In the genomic region with DNA sequence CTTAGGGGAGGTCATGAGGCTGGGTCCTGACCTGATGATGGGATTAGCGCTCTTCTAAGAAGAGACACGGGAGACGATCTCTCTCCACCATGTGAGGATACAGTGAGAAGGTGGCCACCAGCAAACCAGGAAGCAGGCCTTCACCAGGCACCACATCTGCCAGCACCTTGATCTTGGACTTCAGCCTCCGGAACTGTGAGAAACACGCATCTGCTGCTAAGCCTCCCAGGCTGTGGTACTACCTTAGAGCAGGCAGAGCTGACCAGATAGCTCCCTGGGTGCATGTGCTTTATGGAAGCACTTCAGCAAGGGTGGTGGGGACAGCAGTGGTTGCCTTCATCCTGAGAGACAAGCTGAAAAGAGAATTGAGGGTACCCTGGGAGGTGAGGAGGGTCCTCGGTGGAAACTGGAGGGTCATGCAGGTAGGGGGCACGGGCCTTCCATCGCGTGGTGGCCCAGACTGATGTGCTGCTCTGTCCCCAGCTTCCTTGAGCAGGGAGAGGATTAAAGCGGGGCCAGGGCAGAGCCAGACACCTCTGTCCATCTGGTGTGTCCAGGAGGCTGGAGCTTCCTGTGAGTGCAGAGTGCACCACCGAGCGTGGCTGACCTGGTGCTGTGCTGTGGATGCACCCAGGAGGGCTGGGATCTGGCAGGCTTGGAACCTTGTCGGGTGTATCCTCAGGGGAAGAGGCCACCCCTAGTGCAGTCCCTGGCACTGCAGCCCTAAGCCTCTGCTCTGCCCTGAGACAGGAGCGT, we compare ENCODE assay signal across 22 cellular contexts. TPM values are rescaled to one million over a fixed set of nuclear protein-coding genes. Genes with fewer than 3 reads are reported as not detected.
A peak's percentile ranks its signal among the peaks of the same experiment; 100 is the strongest.
DNase-seq lines count a peak whose midpoint lies in the region; ATAC-seq and TF ChIP-seq lines count a peak whose summit lies in the region.
"Had no signal": no experiment of that assay in that cellular context is flagged by ENCODE, and none has a peak within 500 bp of the region (broad histone marks: within the 10 kb centered on the region; RNA-seq: fewer than 3 reads in every experiment).

No MANE protein-coding gene starts in this region.

- peak overlapping the region; percentile 3 for H4K8ac ChIP-seq in trophoblast cell (ENCODE audit: low read depth, low read length)

- no peaks in the 10 kb centered on the region for H3K9me3 Mint-ChIP-seq in activated B cell treated with CpG ODN at 0.5 μM for 24 hours
- H3K9me3 Mint-ChIP-seq: activated T-cell treated with anti-CD3 and anti-CD28 coated beads, Interleukin-2, amount 50 U/mL, for 4 hours; memory B cell; T-cell had no signal

- H3K4ac ChIP-seq in trophoblast cell (ENCODE audit: low read depth, low read length), result peak overlapping the region; percentile 87

- peak overlapping the region; percentile 79 for H3K18ac ChIP-seq in trophoblast cell (ENCODE audit: low read length)

- no peak overlapping the region for H3K23ac ChIP-seq in trophoblast cell (ENCODE audit: low read length)

- H3K27me3 Mint-ChIP-seq in activated B cell treated with CpG ODN at 0.5 μM for 24 hours, result peaks cover 4% of the 10 kb centered on the region
- H3K27me3 Mint-ChIP-seq: activated naive CD8-positive, alpha-beta T cell; CD4-positive, CD25-positive, alpha-beta regulatory T cell had no signal

- CTCF ChIA-PET in activated B cell treated with CpG ODN at 0.5 μM for 24 hours (lab: Charles Lee), result no interaction called here

- no peaks in the 10 kb centered on the region for H3K36me3 Mint-ChIP-seq in activated B cell treated with CpG ODN at 0.5 μM for 24 hours (ENCODE audit: low read depth)
- H3K36me3 Mint-ChIP-seq: activated naive CD8-positive, alpha-beta T cell; CD4-positive, CD25-positive, alpha-beta regulatory T cell; memory B cell; T-cell had no signal

- ATAC-seq in Right ventricle myocardium inferior (no peak), activated B cell treated with CpG ODN at 0.5 μM for 24 hours (ENCODE audit: low read depth) (no peak), left lobe of liver (no peak), HG02642 (IDR thresholded peaks at IDR 0.05; ENCODE audit: poor library complexity, unreplicated experiment) (no peak)
- ATAC-seq: activated CD8-positive, alpha-beta T cell treated with anti-CD3 and anti-CD28 coated beads, Interleukin-2, amount 10 ng/mL, durations not matched to agents 7 days and 5 days; activated T-cell treated with anti-CD3 and anti-CD28 coated beads, Interleukin-2, amount 50 U/mL, for 4 hours; T-cell had no signal

- peak overlapping the region; percentile 92 for H3K27ac ChIP-seq in cardiac muscle cell
- peak overlapping the region; percentile 82 for H3K27ac ChIP-seq in trophoblast cell (ENCODE audit: low read depth, low read length)
- H3K27ac ChIP-seq: neutrophil had no signal

- no peak overlapping the region for H3K4me2 ChIP-seq in trophoblast cell (ENCODE audit: low read length)

- no peaks in the 10 kb centered on the region for H3K4me1 Mint-ChIP-seq in activated B cell treated with CpG ODN at 0.5 μM for 24 hours
- H3K4me1 Mint-ChIP-seq: CD4-positive, CD25-positive, alpha-beta regulatory T cell; memory B cell; T-cell had no signal

- H3K14ac ChIP-seq in trophoblast cell (ENCODE audit: low read length), result peak overlapping the region; percentile 75

- peak overlapping the region; percentile 96 for H2BK120ac ChIP-seq in trophoblast cell (ENCODE audit: insufficient read depth, low read length, poor library complexity)

- POLR2A ChIA-PET in activated B cell treated with CpG ODN at 0.5 μM for 24 hours (lab: Charles Lee), result no interaction called here

- no peak overlapping the region for H3K27ac Mint-ChIP-seq in activated B cell treated with CpG ODN at 0.5 μM for 24 hours
- H3K27ac Mint-ChIP-seq: activated CD8-positive, alpha-beta T cell treated with anti-CD3 and anti-CD28 coated beads, Interleukin-2, amount 10 ng/mL, durations not matched to agents 7 days and 5 days; activated naive CD8-positive, alpha-beta T cell; CD4-positive, CD25-positive, alpha-beta regulatory T cell; memory B cell; T-cell had no signal

- H3K4me1 ChIP-seq in cardiac muscle cell (ENCODE audit: low read depth) (peaks cover 5% of the 10 kb centered on the region), trophoblast cell (ENCODE audit: control insufficient read depth in 1 of 2, insufficient read depth in 2 of 2, low read length in 2 of 2) (peaks cover 22 to 27% of the 10 kb centered on the region in 2 experiments)

- H2AK5ac ChIP-seq in trophoblast cell (ENCODE audit: low read length), result peak overlapping the region; percentile 9

- no peaks in the 10 kb centered on the region for H3K27me3 ChIP-seq in cardiac muscle cell
- no peaks in the 10 kb centered on the region for H3K27me3 ChIP-seq in trophoblast cell (ENCODE audit: insufficient read depth, low read length)
- H3K27me3 ChIP-seq: neutrophil, testis had no signal

- TF ChIP-seq CTCF in cardiac muscle cell (IDR thresholded peaks at IDR 0.05; ENCODE audit: low read depth, low read length) (no peak), activated B cell treated with CpG ODN at 0.5 μM for 24 hours (IDR thresholded peaks at IDR 0.05) (no peak)

- H2BK12ac ChIP-seq in trophoblast cell (ENCODE audit: low read length), result peak overlapping the region; percentile 86

- H3K9me3 ChIP-seq in cardiac muscle cell (ENCODE audit: low read depth) (no peaks in the 10 kb centered on the region), trophoblast cell (ENCODE audit: insufficient read depth, low read depth, low read length) (peaks cover 2% of the 10 kb centered on the region)
- H3K9me3 ChIP-seq: neutrophil, testis had no signal

- peaks cover 32% of the 10 kb centered on the region for H3K79me1 ChIP-seq in trophoblast cell (ENCODE audit: low read length)

- peak overlapping the region; percentile 42 for H2BK5ac ChIP-seq in trophoblast cell (ENCODE audit: low read depth, low read length, poor library complexity)

- peak overlapping the region; percentile 10 for H3K9ac ChIP-seq in trophoblast cell (ENCODE audit: low read length)

- H2AFZ ChIP-seq in trophoblast cell (ENCODE audit: insufficient read depth, low read length, poor library complexity), result peak overlapping the region; percentile 24

- no peak overlapping the region for H4K12ac ChIP-seq in trophoblast cell (ENCODE audit: low read depth, low read length)

- no peak overlapping the region for H3K4me3 Mint-ChIP-seq in activated B cell treated with CpG ODN at 0.5 μM for 24 hours
- H3K4me3 Mint-ChIP-seq: activated CD8-positive, alpha-beta T cell treated with anti-CD3 and anti-CD28 coated beads, Interleukin-2, amount 10 ng/mL, durations not matched to agents 7 days and 5 days; activated naive CD8-positive, alpha-beta T cell; activated T-cell treated with anti-CD3 and anti-CD28 coated beads, Interleukin-2, amount 50 U/mL, for 4 hours; CD4-positive, CD25-positive, alpha-beta regulatory T cell; memory B cell; T-cell had no signal

- intact Hi-C loops in Right ventricle myocardium inferior (cut with DNase I) (no loop called here), activated B cell treated with CpG ODN at 0.5 μM for 24 hours (cut with micrococcal nuclease) (no loop called here)

- H3K4me3 ChIP-seq in cardiac muscle cell, result no peak overlapping the region
- H3K4me3 ChIP-seq in trophoblast cell (ENCODE audit: low read depth, low read length), result no peak overlapping the region
- H3K4me3 ChIP-seq: testis had no signal

- H3K36me3 ChIP-seq in cardiac muscle cell, result no peaks in the 10 kb centered on the region
- H3K36me3 ChIP-seq in trophoblast cell (ENCODE audit: control insufficient read depth in 1 of 2, insufficient read depth in 2 of 2, low read length in 2 of 2), result no peaks in the 10 kb centered on the region
- H3K36me3 ChIP-seq: neutrophil had no signal

- H4K91ac ChIP-seq in trophoblast cell (ENCODE audit: low read depth, low read length), result peak overlapping the region; percentile 89

- no CpG with 5 or more reads among the region's 14 CpGs for WGBS in trophoblast cell (ENCODE audit: extremely low coverage, insufficient coverage, insufficient read length)

- peaks cover 8% of the 10 kb centered on the region for H3K79me2 ChIP-seq in trophoblast cell (ENCODE audit: control insufficient read depth, insufficient read depth, low read length, poor library complexity)

- no peak for DNase-seq in cardiac muscle cell (ENCODE audit: low read depth in 1 of 2, low spot score in 1 of 2)
- DNase-seq in Right ventricle myocardium inferior (ENCODE audit: missing footprints), result no peak
- peak; percentile 11 for DNase-seq in activated B cell treated with CpG ODN at 0.5 μM for 24 hours
- peak; percentile 8 for DNase-seq in left lobe of liver (ENCODE audit: low spot score)
- no peak for DNase-seq in trophoblast cell
- DNase-seq in NCI-H1092 treated with DMSO at 0.1 percent for 48 hours (lab: John Stamatoyannopoulos, UW), result no peak
- no peak for DNase-seq in DMS 273 (lab: John Stamatoyannopoulos, UW; ENCODE audit: unreplicated experiment)
- DNase-seq: activated CD8-positive, alpha-beta T cell treated with anti-CD3 and anti-CD28 coated beads, Interleukin-2, amount 10 ng/mL, durations not matched to agents 7 days and 5 days; activated T-cell treated with anti-CD3 and anti-CD28 coated beads, Interleukin-2, amount 50 U/mL, for 4 hours; CD4-positive, CD25-positive, alpha-beta regulatory T cell; dermis blood vessel endothelial cell; DMS153; GF-D8; hypothalamus; NCI-H1930; NCI-H446 treated with DMSO at 0.1 percent for 48 hours; testis had no signal

RNA-seq across cellular contexts. Expression of gene HS6ST1, which starts 42.9 kb away (rescaled TPM):
- total RNA-seq in cardiac muscle cell, result 24.5 and 26.1 TPM in 2 replicates
- 13.8 and 22.9 TPM in 2 replicates for polyA plus RNA-seq in cardiac muscle cell
- total RNA-seq in Right ventricle myocardium inferior, result 34.9 TPM
- 14.1 and 16.9 TPM in 2 replicates for total RNA-seq in activated B cell treated with CpG ODN at 0.5 μM for 24 hours
- total RNA-seq in left lobe of liver, result 21.8 TPM
- 26.6 and 27.7 TPM in 2 replicates for polyA plus RNA-seq in trophoblast cell (2013)

Comparison
In these comparisons a context has a peak if more than half of its experiments do, and no peak if none do; other contexts are left out.
1. DNase-seq: peak in activated B cell treated with CpG ODN at 0.5 μM for 24 hours (single experiment) and left lobe of liver (single experiment); none in cardiac muscle cell (0 of 2), Right ventricle myocardium inferior (single experiment), trophoblast cell (0 of 2), NCI-H1092 treated with DMSO at 0.1 percent for 48 hours (single experiment) and DMS 273 (single experiment).